19 cellular contexts compared by ENCODE assay signal in genomic region chr18:48702346-48703032, GRCh38.
DNase-seq lines count a peak whose midpoint lies in the region; ATAC-seq lines count a peak whose summit lies in the region.
"Had no signal": no experiment of that assay in that cellular context is flagged by ENCODE, and none has a peak within 500 bp of the region (broad histone marks: within the 10 kb centered on the region; RNA-seq: fewer than 3 reads in every experiment).

No MANE protein-coding gene starts in this region.

- intact Hi-C loops in activated CD4-positive, alpha-beta T cell treated with anti-CD3 and anti-CD28 coated beads for 36 hours (cut with DNase I, micrococcal nuclease): no loop called here

- H3K9me3 Mint-ChIP-seq in activated CD4-positive, alpha-beta T cell treated with anti-CD3 and anti-CD28 coated beads for 36 hours (ENCODE audit: low read depth): no peaks in the 10 kb centered on the region
- H3K9me3 Mint-ChIP-seq in activated CD4-positive, alpha-beta T cell treated with anti-CD3 and anti-CD28 coated beads, Interleukin-2, amount 10 ng/mL, durations not matched to agents 7 days and 5 days: no peaks in the 10 kb centered on the region

- H3K27me3 Mint-ChIP-seq in activated CD4-positive, alpha-beta T cell treated with anti-CD3 and anti-CD28 coated beads for 36 hours: no peaks in the 10 kb centered on the region
- no peaks in the 10 kb centered on the region for H3K27me3 Mint-ChIP-seq in activated CD4-positive, alpha-beta T cell treated with anti-CD3 and anti-CD28 coated beads, Interleukin-2, amount 10 ng/mL, durations not matched to agents 7 days and 5 days
- no peaks in the 10 kb centered on the region for H3K27me3 Mint-ChIP-seq in T-helper 17 cell

- no peak overlapping the region for H3K4me3 Mint-ChIP-seq in activated CD4-positive, alpha-beta T cell treated with anti-CD3 and anti-CD28 coated beads for 36 hours
- no peak overlapping the region for H3K4me3 Mint-ChIP-seq in activated CD4-positive, alpha-beta T cell treated with anti-CD3 and anti-CD28 coated beads, Interleukin-2, amount 10 ng/mL, durations not matched to agents 7 days and 5 days
- H3K4me3 Mint-ChIP-seq in T-helper 17 cell: no peak overlapping the region

- no peaks in the 10 kb centered on the region for H3K4me1 Mint-ChIP-seq in activated CD4-positive, alpha-beta T cell treated with anti-CD3 and anti-CD28 coated beads for 36 hours
- H3K4me1 Mint-ChIP-seq in activated CD4-positive, alpha-beta T cell treated with anti-CD3 and anti-CD28 coated beads, Interleukin-2, amount 10 ng/mL, durations not matched to agents 7 days and 5 days: peaks cover 30% of the 10 kb centered on the region
- peaks cover 15% of the 10 kb centered on the region for H3K4me1 Mint-ChIP-seq in T-helper 17 cell

- peak; percentile 39 for ATAC-seq in activated CD4-positive, alpha-beta T cell treated with anti-CD3 and anti-CD28 coated beads for 36 hours
- ATAC-seq in T-helper 17 cell (no peak), HG02763 (IDR thresholded peaks at IDR 0.05; ENCODE audit: unreplicated experiment) (no peak)
- ATAC-seq: HepG2, PC-3 had no signal

- no peaks in the 10 kb centered on the region for H3K36me3 Mint-ChIP-seq in activated CD4-positive, alpha-beta T cell treated with anti-CD3 and anti-CD28 coated beads for 36 hours (ENCODE audit: low read depth)
- H3K36me3 Mint-ChIP-seq in activated CD4-positive, alpha-beta T cell treated with anti-CD3 and anti-CD28 coated beads, Interleukin-2, amount 10 ng/mL, durations not matched to agents 7 days and 5 days (ENCODE audit: low read depth): no peaks in the 10 kb centered on the region
- H3K36me3 Mint-ChIP-seq in T-helper 17 cell (ENCODE audit: low read depth): no peaks in the 10 kb centered on the region

- no peaks in the 10 kb centered on the region for H3K9me3 ChIP-seq in T-helper 17 cell (ENCODE audit: control insufficient read depth, low read length, poor library complexity, severe bottlenecking)
- H3K9me3 ChIP-seq: Caco-2 had no signal

- CTCF ChIA-PET in activated CD4-positive, alpha-beta T cell treated with anti-CD3 and anti-CD28 coated beads for 36 hours (lab: Charles Lee): interaction anchor here (0.8 kb wide), 1 partner anchor 38 kb away, joined by 3 read pairs; no protein-coding TSS in a partner anchor
- CTCF ChIA-PET in activated CD4-positive, alpha-beta T cell treated with anti-CD3 and anti-CD28 coated beads, Interleukin-2, amount 10 ng/mL, durations not matched to agents 7 days and 5 days (lab: Charles Lee): interaction anchor here (0.5 kb wide), 1 partner anchor 18 kb away, joined by 3 read pairs; no protein-coding TSS in a partner anchor

- POLR2A ChIA-PET in activated CD4-positive, alpha-beta T cell treated with anti-CD3 and anti-CD28 coated beads for 36 hours (lab: Charles Lee): interaction anchor here (0.5 to 0.7 kb wide), 2 partner anchors 418 to 758 kb away, joined by 3 to 4 read pairs; no protein-coding TSS in a partner anchor
- POLR2A ChIA-PET in activated CD4-positive, alpha-beta T cell treated with anti-CD3 and anti-CD28 coated beads, Interleukin-2, amount 10 ng/mL, durations not matched to agents 7 days and 5 days (lab: Charles Lee): no interaction called here

- no peak for DNase-seq in activated CD4-positive, alpha-beta T cell treated with anti-CD3 and anti-CD28 coated beads for 36 hours
- no peak for DNase-seq in activated CD4-positive, alpha-beta T cell treated with anti-CD3 and anti-CD28 coated beads, Interleukin-2, amount 10 ng/mL, durations not matched to agents 7 days and 5 days
- DNase-seq in T-helper 17 cell: no peak
- DNase-seq in cerebellar nuclear complex (lab: John Stamatoyannopoulos, UW): peak; percentile 2 to 59
- DNase-seq in kidney tubule cell (ENCODE audit: low spot score): peak; percentile 67
- DNase-seq in NCI-H187 treated with DMSO at 0.1 percent for 48 hours (lab: John Stamatoyannopoulos, UW): no peak
- DNase-seq in stimulated activated CD4-positive, alpha-beta T cell treated with anti-CD3 and anti-CD28 coated beads, Interleukin-15, amount 100 ng/mL, for 24 hours: no peak
- DNase-seq: Caco-2, GF-D8, KG1, MV-4-11, NCI-H1417, NCI-H187, NCI-H226, NCI-H524 treated with DMSO at 0.1 percent for 48 hours, PC-3, RPMI8226 had no signal

- H3K27ac Mint-ChIP-seq in activated CD4-positive, alpha-beta T cell treated with anti-CD3 and anti-CD28 coated beads for 36 hours: no peak overlapping the region
- no peak overlapping the region for H3K27ac Mint-ChIP-seq in activated CD4-positive, alpha-beta T cell treated with anti-CD3 and anti-CD28 coated beads, Interleukin-2, amount 10 ng/mL, durations not matched to agents 7 days and 5 days
- H3K27ac Mint-ChIP-seq in T-helper 17 cell: peak overlapping the region; percentile 21

Comparison
In these comparisons a context has a peak if more than half of its experiments do, and no peak if none do; other contexts are left out.
1. DNase-seq: peak in cerebellar nuclear complex (2 of 2) and kidney tubule cell (single experiment); none in activated CD4-positive, alpha-beta T cell treated with anti-CD3 and anti-CD28 coated beads for 36 hours (single experiment), activated CD4-positive, alpha-beta T cell treated with anti-CD3 and anti-CD28 coated beads, Interleukin-2, amount 10 ng/mL, durations not matched to agents 7 days and 5 days (single experiment), T-helper 17 cell (0 of 3), NCI-H187 treated with DMSO at 0.1 percent for 48 hours (single experiment) and stimulated activated CD4-positive, alpha-beta T cell treated with anti-CD3 and anti-CD28 coated beads, Interleukin-15, amount 100 ng/mL, for 24 hours (single experiment).